ENCODE assay signal across 8 cellular contexts in the genomic region with DNA sequence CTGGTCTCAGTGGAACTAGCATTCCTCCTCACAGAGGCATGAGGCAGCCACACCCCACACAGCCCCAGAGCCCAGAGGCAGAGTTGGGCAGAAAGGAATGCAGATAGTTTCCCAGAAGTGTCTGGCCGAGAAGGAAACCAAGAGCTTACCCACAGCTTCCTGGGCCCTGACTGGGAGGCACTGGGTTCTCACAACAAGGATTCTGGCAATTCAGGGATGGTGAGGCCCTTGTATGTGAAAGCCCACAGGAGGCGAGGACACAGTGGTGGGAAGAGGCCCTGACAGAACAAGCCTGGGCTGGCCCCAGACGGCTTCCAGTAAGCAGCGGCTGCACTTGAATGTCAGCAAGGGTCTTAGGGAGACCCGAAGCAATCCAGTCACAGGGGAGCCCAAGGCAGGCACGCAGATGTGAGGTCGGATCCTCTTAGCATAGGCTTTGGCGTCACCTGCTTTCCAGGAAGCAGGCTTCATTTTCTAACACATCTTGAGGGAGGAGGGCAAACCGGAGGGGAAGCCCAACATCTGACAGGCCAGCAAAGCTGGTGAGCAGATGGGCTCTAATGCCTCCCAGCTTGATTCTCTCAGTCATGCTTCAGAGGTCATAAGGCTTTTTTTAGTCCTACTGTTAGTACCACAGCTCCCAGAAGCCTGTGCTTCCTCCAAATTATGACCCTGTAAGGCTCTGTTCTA.
DNase-seq lines count a peak whose midpoint lies in the region; ATAC-seq, FAIRE-seq and TF ChIP-seq lines count a peak whose summit lies in the region.

No MANE protein-coding gene starts in this region.

- no peak for TF ChIP-seq CTCF in OCI-LY7 (conservative IDR thresholded peaks at IDR 0.05; ENCODE audit: low read length)
- no peak for TF ChIP-seq CTCF in pancreas (IDR thresholded peaks at IDR 0.05)

- no peaks in the 10 kb centered on the region for H3K79me2 ChIP-seq in OCI-LY7 (ENCODE audit: insufficient read depth, low read depth, low read length)

- ATAC-seq in GM18873 (IDR thresholded peaks at IDR 0.05; ENCODE audit: low FRiP score, unreplicated experiment) (peak; percentile 87), HG03095 (IDR thresholded peaks at IDR 0.05; ENCODE audit: unreplicated experiment) (peak; percentile 86), pancreas (peak in 3 of 4 donors; percentile 56 to 61 (median 58))

- no peaks in the 10 kb centered on the region for H3K27me3 ChIP-seq in pancreas

- H3K36me3 ChIP-seq in OCI-LY7 (ENCODE audit: insufficient read depth, low read length) (no peaks in the 10 kb centered on the region), pancreas (no peaks in the 10 kb centered on the region)

- H3K27ac ChIP-seq in OCI-LY7 (ENCODE audit: low read depth, low read length, poor library complexity, severe bottlenecking) (no peak overlapping the region), pancreas (peak overlapping the region in 1 of 4 donors; percentile 41)

- POLR2A ChIA-PET in OCI-LY7 (lab: Charles Lee) = interaction anchor here (0.7 kb wide), 3 partner anchors 56 to 351 kb away, joined by 3 to 7 read pairs (median 3); no protein-coding TSS in a partner anchor

- no peaks in the 10 kb centered on the region for H3K9me2 ChIP-seq in OCI-LY7 (ENCODE audit: insufficient read depth, low read length)

- no peaks in the 10 kb centered on the region for H4K20me1 ChIP-seq in OCI-LY7 (ENCODE audit: insufficient read depth, low read length)

- H2AFZ ChIP-seq in OCI-LY7 (ENCODE audit: low read length) = peak overlapping the region; percentile 50; the same call in 1 of the 2 replicates

- FAIRE-seq in pancreas (lab: Jason Lieb, UNC) = no peak

- DNase-seq in CMK (ENCODE audit: low read depth) (peak; percentile 3), OCI-LY7 (ENCODE audit: low spot score) (peak; percentile 43), epidermal melanocyte (ENCODE audit: insufficient read length, low spot score) (peak; percentile 79), pancreas (no peak), activated gamma-delta T cell (lab: John Stamatoyannopoulos, UW) (no peak), HT-29 (ENCODE audit: low spot score) (no peak)

- H3K9me3 ChIP-seq in OCI-LY7 (ENCODE audit: low read length) (no peaks in the 10 kb centered on the region), pancreas (no peaks in the 10 kb centered on the region)

- intact Hi-C loops in OCI-LY7 (cut with micrococcal nuclease; ENCODE audit: unreplicated experiment) (no loop called here), pancreas (cut with DNase I) (no loop called here)

- BruUV-seq in OCI-LY7 (replicated peaks; lab: Mats Ljungman, UMichigan) = no TSS peak

- H3K4me3 ChIP-seq in OCI-LY7 (ENCODE audit: low read depth, low read length, poor library complexity, severe bottlenecking) (no peak overlapping the region), pancreas (no peak overlapping the region)

- peaks cover 10% of the 10 kb centered on the region for H3K4me1 ChIP-seq in OCI-LY7 (ENCODE audit: insufficient read depth, low read length, poor library complexity, severe bottlenecking)
- no peaks in the 10 kb centered on the region for H3K4me1 ChIP-seq in pancreas

- 74% methylated on average over 9 of the region's 9 CpGs for WGBS in pancreas, 2 donors

- CTCF ChIA-PET in OCI-LY7 (lab: Charles Lee; ENCODE audit: unreplicated experiment) = no interaction called here

- peak overlapping the region; percentile 26 for H3K4me2 ChIP-seq in OCI-LY7 (ENCODE audit: low read length)

Comparison
In these comparisons a context has a peak if more than half of its experiments do, and no peak if none do; other contexts are left out.
1. DNase-seq: peak in CMK (single experiment), OCI-LY7 (single experiment) and epidermal melanocyte (single experiment); none in pancreas (0 of 6), activated gamma-delta T cell (single experiment) and HT-29 (single experiment).
2. Peak in every context shown above with its lines, with median percentiles within 50 percentile points of each other: ATAC-seq.